ENCODE assay signal across 9 cellular contexts in the genomic region with DNA sequence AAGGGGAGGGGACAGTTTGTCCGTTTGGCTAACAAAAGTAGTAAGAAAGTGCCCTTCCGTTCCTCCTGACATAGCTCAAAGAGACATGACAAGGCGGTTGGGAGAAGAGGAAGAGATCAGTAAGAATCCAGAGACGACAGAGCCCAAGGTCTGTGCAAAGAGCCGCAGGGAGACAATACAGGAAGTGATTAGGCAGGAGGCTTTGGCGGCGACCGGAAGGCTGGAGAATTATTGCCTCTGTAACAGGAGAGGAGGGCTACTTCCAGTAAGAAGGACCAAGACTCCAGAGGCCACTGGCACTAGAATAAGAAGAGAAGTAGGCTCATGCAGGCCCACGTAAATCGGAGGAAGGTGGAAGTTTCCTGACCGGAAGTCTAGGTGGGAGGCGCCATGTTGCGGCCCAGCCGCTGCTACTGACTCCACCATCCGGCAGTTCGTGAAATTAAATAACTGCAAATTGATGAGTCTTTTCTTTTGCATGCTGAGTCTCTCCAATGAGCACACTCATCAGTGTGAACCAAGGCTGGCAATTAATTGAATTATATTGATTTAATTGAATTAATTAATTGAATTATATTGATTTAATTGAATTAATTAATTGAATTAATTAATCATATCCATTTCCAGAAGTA. TPM values are rescaled to one million over a fixed set of nuclear protein-coding genes. Genes with fewer than 3 reads are reported as not detected.
DNase-seq lines count a peak whose midpoint lies in the region; ATAC-seq and TF ChIP-seq lines count a peak whose summit lies in the region.
"Had no signal": no experiment of that assay in that cellular context is flagged by ENCODE, and none has a peak within 500 bp of the region (broad histone marks: within the 10 kb centered on the region; RNA-seq: fewer than 3 reads in every experiment).

No MANE protein-coding gene starts in this region.

- intact Hi-C loops in lower lobe of right lung (cut with DNase I) = no loop called here
- intact Hi-C loops in upper lobe of right lung (cut with DNase I) = no loop called here

- H2AFZ ChIP-seq in Karpas-422 (ENCODE audit: low read length) = no peak overlapping the region

- H3K79me2 ChIP-seq in Karpas-422 (ENCODE audit: low read length) = no peaks in the 10 kb centered on the region

- no peak overlapping the region for H3K9ac ChIP-seq in Karpas-422 (ENCODE audit: low read length)

- H3K4me1 ChIP-seq in lower lobe of right lung (peaks cover 64% of the 10 kb centered on the region), upper lobe of right lung (peaks cover 58% of the 10 kb centered on the region), Karpas-422 (ENCODE audit: low read length) (no peaks in the 10 kb centered on the region)

- no peaks in the 10 kb centered on the region for H3K36me3 ChIP-seq in lower lobe of right lung
- no peaks in the 10 kb centered on the region for H3K36me3 ChIP-seq in upper lobe of right lung
- H3K36me3 ChIP-seq in Karpas-422 (ENCODE audit: insufficient read depth, low read length) = no peaks in the 10 kb centered on the region

- H3K4me3 ChIP-seq in lower lobe of right lung (peak overlapping the region; percentile 22), upper lobe of right lung (peak overlapping the region; percentile 24), Karpas-422 (ENCODE audit: low read length) (no peak overlapping the region)
- H3K4me3 ChIP-seq: A549 had no signal

- TF ChIP-seq CTCF in lower lobe of right lung (IDR thresholded peaks at IDR 0.05) = peak; percentile 23
- no peak for TF ChIP-seq CTCF in upper lobe of right lung (IDR thresholded peaks at IDR 0.05)

- no peaks in the 10 kb centered on the region for H3K9me2 ChIP-seq in Karpas-422 (replicated peaks; ENCODE audit: insufficient read depth, low read length)

- no peak overlapping the region for H3K4me2 ChIP-seq in Karpas-422 (ENCODE audit: low read depth, low read length, poor library complexity, severe bottlenecking)
- H3K4me2 ChIP-seq: A549 had no signal

- peak; percentile 57 for DNase-seq in activated CD4-positive, alpha-beta T cell treated with anti-CD3 and anti-CD28 coated beads for 48 hours
- DNase-seq in activated CD4-positive, alpha-beta T cell treated with anti-CD3 and anti-CD28 coated beads for 1 hour = no peak
- DNase-seq in activated effector memory CD4-positive, alpha-beta T cell treated with anti-CD3 and anti-CD28 coated beads, Interleukin-2, amount 50 U/mL, for 16 hours = peak; percentile 72
- DNase-seq in lower lobe of right lung = peak; percentile 68
- peak; percentile 70 for DNase-seq in upper lobe of right lung
- no peak for DNase-seq in Karpas-422
- no peak for DNase-seq in HK-2 (ENCODE audit: unreplicated experiment)
- DNase-seq in DMS 273 (lab: John Stamatoyannopoulos, UW; ENCODE audit: unreplicated experiment) = no peak

- H4K20me1 ChIP-seq in Karpas-422 (ENCODE audit: insufficient read depth, low read depth, low read length) = peaks cover under 1% of the 10 kb centered on the region; the same call in 1 of the 2 replicates

- ATAC-seq in lower lobe of right lung (peak in 1 of 2 donors; percentile 49), upper lobe of right lung (peak; percentile 71)
- ATAC-seq: A549 had no signal

- H3K27ac ChIP-seq in lower lobe of right lung (peak overlapping the region; percentile 87), upper lobe of right lung (peak overlapping the region; percentile 89), Karpas-422 (ENCODE audit: low read length) (no peak overlapping the region)
- H3K27ac ChIP-seq: A549 had no signal

- H3K27me3 ChIP-seq in lower lobe of right lung (ENCODE audit: low read depth) (no peaks in the 10 kb centered on the region), upper lobe of right lung (no peaks in the 10 kb centered on the region), Karpas-422 (ENCODE audit: low read length) (no peaks in the 10 kb centered on the region)

- no peaks in the 10 kb centered on the region for H3K9me3 ChIP-seq in lower lobe of right lung
- no peaks in the 10 kb centered on the region for H3K9me3 ChIP-seq in upper lobe of right lung
- H3K9me3 ChIP-seq in Karpas-422 (ENCODE audit: low read length) = no peaks in the 10 kb centered on the region
- H3K9me3 ChIP-seq: A549 had no signal

RNA-seq across cellular contexts. Expression of a gene that starts 9.9 kb away (rescaled TPM):
- total RNA-seq in lower lobe of right lung = 20.9 TPM
- total RNA-seq in upper lobe of right lung = 11.7 TPM
- 6.4 and 23.7 TPM in 2 replicates for total RNA-seq in Karpas-422 (2014; rRNA removed; shearing (Covaris generic); ENCODE audit: low replicate concordance)

RNA-seq across cellular contexts. Expression of a gene that starts 35.1 kb away (rescaled TPM):
- total RNA-seq in lower lobe of right lung (0.30 TPM), upper lobe of right lung (not detected)
- total RNA-seq in Karpas-422 (2014; rRNA removed; shearing (Covaris generic); ENCODE audit: low replicate concordance) = 1.2 TPM in 1 of 2 replicates, not detected in the other

Comparison
In these comparisons a context has a peak if more than half of its experiments do, and no peak if none do; other contexts are left out.
1. DNase-seq: peak in activated CD4-positive, alpha-beta T cell treated with anti-CD3 and anti-CD28 coated beads for 48 hours (single experiment), activated effector memory CD4-positive, alpha-beta T cell treated with anti-CD3 and anti-CD28 coated beads, Interleukin-2, amount 50 U/mL, for 16 hours (single experiment), lower lobe of right lung (single experiment) and upper lobe of right lung (single experiment); none in activated CD4-positive, alpha-beta T cell treated with anti-CD3 and anti-CD28 coated beads for 1 hour (single experiment), Karpas-422 (single experiment), HK-2 (single experiment) and DMS 273 (single experiment).